8 cellular contexts compared by ENCODE assay signal in the genomic region with DNA sequence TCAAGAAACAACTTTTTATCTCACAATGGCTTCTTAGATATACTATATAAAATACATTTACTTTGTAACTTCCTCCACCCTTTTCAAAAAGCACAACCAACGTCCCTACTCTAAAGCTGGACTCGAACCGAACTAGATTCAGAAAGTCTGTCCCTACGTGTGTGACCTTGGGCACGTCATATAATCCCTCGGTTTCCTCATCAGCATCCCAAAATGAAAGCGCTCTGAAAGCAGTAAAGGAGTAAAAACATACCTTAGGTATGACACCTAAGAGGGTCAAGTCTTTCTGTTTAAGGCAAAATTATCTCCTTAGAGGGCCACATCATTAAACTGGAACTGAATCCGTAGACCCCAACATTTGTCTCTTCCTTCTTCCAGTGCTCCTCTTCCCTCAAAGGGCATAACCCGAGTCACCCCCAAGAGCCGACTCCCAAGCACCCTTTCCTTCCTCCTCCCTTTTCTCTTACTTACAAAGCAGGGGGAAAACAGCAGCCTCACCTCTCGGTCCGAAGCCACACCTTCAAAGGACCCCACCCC. TPM values are rescaled to one million over a fixed set of nuclear protein-coding genes. Genes with fewer than 3 reads are reported as not detected.
DNase-seq lines count a peak whose midpoint lies in the region; ATAC-seq and TF ChIP-seq lines count a peak whose summit lies in the region.

No MANE protein-coding gene starts in this region.

- H3K4me3 ChIP-seq in right atrium auricular region (peak overlapping the region; percentile 88 to 92), adipocyte (ENCODE audit: low read length) (peak overlapping the region; percentile 97), aorta (ENCODE audit: low read length in 2 of 2) (peak overlapping the region; percentile 52 to 81)

- H3K27me3 Mint-ChIP-seq in activated naive CD8-positive, alpha-beta T cell treated with anti-CD3 and anti-CD28 coated beads, Interleukin-2, amount 50 U/mL, for 24 hours, result no peaks in the 10 kb centered on the region

- no peak for ATAC-seq in left ventricle myocardium superior
- peak; percentile 8 for ATAC-seq in left colon
- ATAC-seq in aorta (ENCODE audit: low FRiP score), result no peak
- no peak for ATAC-seq in activated naive CD8-positive, alpha-beta T cell treated with anti-CD3 and anti-CD28 coated beads, Interleukin-2, amount 50 U/mL, for 24 hours
- ATAC-seq in HG03025 (IDR thresholded peaks at IDR 0.05; ENCODE audit: low FRiP score, unreplicated experiment), result no peak

- no peak overlapping the region for H3K4me3 Mint-ChIP-seq in activated naive CD8-positive, alpha-beta T cell treated with anti-CD3 and anti-CD28 coated beads, Interleukin-2, amount 50 U/mL, for 24 hours

- intact Hi-C loops in left ventricle myocardium superior (cut with micrococcal nuclease), result no loop called here
- intact Hi-C loops in left colon (cut with DNase I, micrococcal nuclease), result no loop called here
- intact Hi-C loops in aorta (cut with DNase I), result no loop called here

- no peak for TF ChIP-seq CTCF in right atrium auricular region (IDR thresholded peaks at IDR 0.05)

- H3K9me3 ChIP-seq in right atrium auricular region, result no peaks in the 10 kb centered on the region
- H3K9me3 ChIP-seq in adipocyte (ENCODE audit: control insufficient read depth, low read length), result no peaks in the 10 kb centered on the region
- H3K9me3 ChIP-seq in aorta (ENCODE audit: control insufficient read depth, low read length), result no peaks in the 10 kb centered on the region

- 1% methylated on average over 12 of the region's 12 CpGs for WGBS in aorta, 2 donors

- H3K36me3 Mint-ChIP-seq in activated naive CD8-positive, alpha-beta T cell treated with anti-CD3 and anti-CD28 coated beads, Interleukin-2, amount 50 U/mL, for 24 hours (ENCODE audit: low read depth), result peaks cover 10% of the 10 kb centered on the region

- H3K27me3 ChIP-seq in right atrium auricular region (no peaks in the 10 kb centered on the region), adipocyte (replicated peaks; ENCODE audit: control insufficient read depth, insufficient read depth, low read length) (no peaks in the 10 kb centered on the region), aorta (ENCODE audit: control insufficient read depth in 1 of 2, insufficient read depth in 2 of 2, low read length in 1 of 2) (no peaks in the 10 kb centered on the region)

- H3K27ac Mint-ChIP-seq in activated naive CD8-positive, alpha-beta T cell treated with anti-CD3 and anti-CD28 coated beads, Interleukin-2, amount 50 U/mL, for 24 hours, result no peak overlapping the region

- no peaks in the 10 kb centered on the region for H3K36me3 ChIP-seq in right atrium auricular region
- no peaks in the 10 kb centered on the region for H3K36me3 ChIP-seq in adipocyte (ENCODE audit: control insufficient read depth, insufficient read depth, low read length, severe bottlenecking)
- no peaks in the 10 kb centered on the region for H3K36me3 ChIP-seq in aorta (ENCODE audit: control insufficient read depth in 1 of 2, insufficient read depth in 2 of 2, low read length in 1 of 2)

- peaks cover 19% of the 10 kb centered on the region for H3K4me1 Mint-ChIP-seq in activated naive CD8-positive, alpha-beta T cell treated with anti-CD3 and anti-CD28 coated beads, Interleukin-2, amount 50 U/mL, for 24 hours

- peaks cover 0 to 35% of the 10 kb centered on the region in 2 donors for H3K4me1 ChIP-seq in right atrium auricular region
- H3K4me1 ChIP-seq in adipocyte (ENCODE audit: control insufficient read depth, insufficient read depth, low read length), result peaks cover 29% of the 10 kb centered on the region
- no peaks in the 10 kb centered on the region for H3K4me1 ChIP-seq in aorta (ENCODE audit: control insufficient read depth in 1 of 2, insufficient read depth in 2 of 2, low read length in 2 of 2)

- no peak for DNase-seq in right atrium auricular region (ENCODE audit: low spot score)
- no peak for DNase-seq in left ventricle myocardium superior
- peak; percentile 69 for DNase-seq in adipocyte (ENCODE audit: low read depth)
- no peak for DNase-seq in left colon
- DNase-seq in aorta, result no peak
- DNase-seq in activated naive CD8-positive, alpha-beta T cell treated with anti-CD3 and anti-CD28 coated beads, Interleukin-2, amount 50 U/mL, for 24 hours, result no peak
- no peak for DNase-seq in activated CD4-positive, alpha-beta T cell treated with anti-CD3 and anti-CD28 coated beads, Interleukin-2, amount 50 U/mL, for 1 hour

- H3K9me3 Mint-ChIP-seq in activated naive CD8-positive, alpha-beta T cell treated with anti-CD3 and anti-CD28 coated beads, Interleukin-2, amount 50 U/mL, for 24 hours, result no peaks in the 10 kb centered on the region

- H3K27ac ChIP-seq in right atrium auricular region (peak overlapping the region; percentile 94 to 96), aorta (ENCODE audit: low read depth in 1 of 2, low read length in 2 of 2) (peak overlapping the region; percentile 29 to 76)

- H3K9ac ChIP-seq in adipocyte (ENCODE audit: low read length), result peak overlapping the region; percentile 87

RNA-seq across cellular contexts. Expression of gene PDCD10, which starts 0.7 kb away (rescaled TPM):
- 10 to 100 TPM; 31.8 to 40.5 TPM for total RNA-seq in right atrium auricular region
- total RNA-seq in left ventricle myocardium superior, result 34.7 TPM
- 10 to 100 TPM; 76.1 to 81.0 TPM for total RNA-seq in left colon
- 10 to 100 TPM; 45.2 to 54.5 TPM for total RNA-seq in aorta
- 10 to 100 TPM; 45.4 to 85.0 TPM for polyA plus RNA-seq in aorta

RNA-seq across cellular contexts. Expression of gene SERPINI1, which starts 1.5 kb away (rescaled TPM):
- 1 to 10 TPM; 2.0 to 3.8 TPM for total RNA-seq in right atrium auricular region
- 5.1 TPM for total RNA-seq in left ventricle myocardium superior
- 1 to 10 TPM in 1 of 2 donors, under 1 TPM in 1; 0.92 to 1.7 TPM for total RNA-seq in left colon
- total RNA-seq in aorta, result 10 to 100 TPM; 13.5 to 13.8 TPM
- polyA plus RNA-seq in aorta, result 10 to 100 TPM in 1 of 2 donors, 1 to 10 TPM in 1; 8.9 to 11.9 TPM
